In genomic region chr18:70295192-70295522, GRCh38 we compare ENCODE assay signal across 1 cellular context.
TF ChIP-seq lines count a peak whose summit lies in the region.

No MANE protein-coding gene starts in this region.

TF ChIP-seq in HCT116, 20 proteins besides CTCF, POLR2A, EP300 and RAD21:
- TF ChIP-seq EZH2 (IDR thresholded peaks at IDR 0.05) (no peak), SIN3A (IDR thresholded peaks at IDR 0.05; ENCODE audit: low read depth) (no peak), JUND (IDR thresholded peaks at IDR 0.05) (no peak), POLR2AphosphoS5 (IDR thresholded peaks at IDR 0.05; ENCODE audit: low read depth, low read length) (no peak), EZH2phosphoT487 (IDR thresholded peaks at IDR 0.05; ENCODE audit: borderline replicate concordance) (no peak), TCF7L2 (IDR thresholded peaks at IDR 0.05; ENCODE audit: borderline replicate concordance, extremely low read depth, insufficient read depth, insufficient read length) (no peak)
